In genomic region chr10:118106426-118106825, GRCh38 we compare ENCODE assay signal across 10 cellular contexts. TPM values are rescaled to one million over a fixed set of nuclear protein-coding genes. Genes with fewer than 3 reads are reported as not detected.
DNase-seq lines count a peak whose midpoint lies in the region; ATAC-seq and TF ChIP-seq lines count a peak whose summit lies in the region.
"Had no signal": no experiment of that assay in that cellular context is flagged by ENCODE, and none has a peak within 500 bp of the region (broad histone marks: within the 10 kb centered on the region; RNA-seq: fewer than 3 reads in every experiment).

No MANE protein-coding gene starts in this region.

- H3K27ac Mint-ChIP-seq in brain = no peak overlapping the region
- no peak overlapping the region for H3K27ac Mint-ChIP-seq in CD8-positive, alpha-beta memory T cell
- H3K27ac Mint-ChIP-seq: activated naive CD8-positive, alpha-beta T cell had no signal

- no peak overlapping the region for H3K4me3 ChIP-seq in CD8-positive, alpha-beta memory T cell (ENCODE audit: low read length)

- peak; percentile 26 to 34 for TF ChIP-seq CTCF in brain (conservative IDR thresholded peaks at IDR 0.05)

- TF ChIP-seq RAD21 in Ishikawa (IDR thresholded peaks at IDR 0.05; ENCODE audit: low read depth) = peak; percentile 51

- CTCF ChIA-PET in CD8-positive, alpha-beta memory T cell (lab: Charles Lee) = interaction anchor here (1.3 kb wide), 1 partner anchor 610 kb away, joined by 7 read pairs; no protein-coding TSS in a partner anchor

- H3K9me3 Mint-ChIP-seq in brain = peaks cover 0 to 5% (median 0%) of the 10 kb centered on the region in 5 experiments
- peaks cover 0 to 1% (median 0%) of the 10 kb centered on the region in 5 donors for H3K9me3 Mint-ChIP-seq in CD8-positive, alpha-beta memory T cell

- no peaks in the 10 kb centered on the region for H3K4me1 ChIP-seq in CD8-positive, alpha-beta memory T cell (ENCODE audit: insufficient read depth, low read length)

- no peaks in the 10 kb centered on the region for H3K36me3 ChIP-seq in CD8-positive, alpha-beta memory T cell (ENCODE audit: insufficient read depth, low read length)

- H3K36me3 Mint-ChIP-seq in brain = no peaks in the 10 kb centered on the region
- no peaks in the 10 kb centered on the region for H3K36me3 Mint-ChIP-seq in CD8-positive, alpha-beta memory T cell
- H3K36me3 Mint-ChIP-seq: activated naive CD8-positive, alpha-beta T cell had no signal

- ATAC-seq in GM21576 (IDR thresholded peaks at IDR 0.05; ENCODE audit: unreplicated experiment) = no peak

- peaks cover 34% of the 10 kb centered on the region for H3K27me3 Mint-ChIP-seq in brain
- H3K27me3 Mint-ChIP-seq in CD8-positive, alpha-beta memory T cell = peaks cover 0 to 31% of the 10 kb centered on the region in 2 donors

- peaks cover 38% of the 10 kb centered on the region for H3K4me1 Mint-ChIP-seq in brain
- no peaks in the 10 kb centered on the region for H3K4me1 Mint-ChIP-seq in CD8-positive, alpha-beta memory T cell

- H3K9me3 ChIP-seq in CD8-positive, alpha-beta memory T cell (ENCODE audit: low read length) = no peaks in the 10 kb centered on the region

- POLR2A ChIA-PET in CD8-positive, alpha-beta memory T cell (lab: Charles Lee) = no interaction called here

- TF ChIP-seq EP300 in Ishikawa (IDR thresholded peaks at IDR 0.05; ENCODE audit: borderline replicate concordance) = no peak

- DNase-seq in EL (peak; percentile 16), medulla oblongata (ENCODE audit: extremely low spot score) (peak; percentile 3), DMS153 treated with DMSO at 0.1 percent for 48 hours (lab: John Stamatoyannopoulos, UW; ENCODE audit: unreplicated experiment) (no peak)
- no peak for DNase-seq in activated effector memory CD4-positive, alpha-beta T cell treated with Interleukin-2 at 50 U/mL for 16 hours
- DNase-seq in CD8-positive, alpha-beta memory T cell = no peak
- DNase-seq: NCI-H524 treated with DMSO at 0.1 percent for 48 hours had no signal

- no peak overlapping the region for H3K4me3 Mint-ChIP-seq in brain
- no peak overlapping the region for H3K4me3 Mint-ChIP-seq in CD8-positive, alpha-beta memory T cell
- H3K4me3 Mint-ChIP-seq: activated naive CD8-positive, alpha-beta T cell had no signal

- no peak overlapping the region for H3K27ac ChIP-seq in CD8-positive, alpha-beta memory T cell (ENCODE audit: low read depth, low read length)

- H3K27me3 ChIP-seq in CD8-positive, alpha-beta memory T cell (ENCODE audit: insufficient read depth, low read length, poor library complexity, severe bottlenecking) = no peaks in the 10 kb centered on the region

TF ChIP-seq in Ishikawa, 13 proteins besides CTCF, POLR2A, EP300 and RAD21:
- TF ChIP-seq USF1 (IDR thresholded peaks at IDR 0.05) (no peak), EGR1 (IDR thresholded peaks at IDR 0.05) (no peak), TEAD4 (IDR thresholded peaks at IDR 0.05) (no peak), TAF1 (IDR thresholded peaks at IDR 0.05; ENCODE audit: low read depth) (no peak), CREB1 (IDR thresholded peaks at IDR 0.05; ENCODE audit: low read depth) (no peak), FOXM1 (IDR thresholded peaks at IDR 0.05; ENCODE audit: borderline replicate concordance, low read depth) (no peak), TCF12 (IDR thresholded peaks at IDR 0.05; ENCODE audit: low read depth) (no peak), ZBTB7A (IDR thresholded peaks at IDR 0.05; ENCODE audit: low read depth) (no peak), REST (IDR thresholded peaks at IDR 0.05; ENCODE audit: low read depth) (no peak), YY1 (IDR thresholded peaks at IDR 0.05; ENCODE audit: low read depth) (no peak), NFIC (IDR thresholded peaks at IDR 0.05) (no peak), MAX (IDR thresholded peaks at IDR 0.05) (no peak), CEBPB (IDR thresholded peaks at IDR 0.05) (no peak)
TF ChIP-seq in Ishikawa: peak in this region for 0.

RNA-seq across cellular contexts. Expression of gene RAB11FIP2, which starts 59.7 kb away (rescaled TPM):
- 3.5 TPM for polyA plus RNA-seq in brain (ENCODE audit: insufficient read depth, low read depth, low replicate concordance)
- total RNA-seq in CD8-positive, alpha-beta memory T cell = 10 to 100 TPM in 1 of 2 experiments, 1 to 10 TPM in 1; 9.8 to 10.1 TPM
- 10.5 TPM for polyA plus RNA-seq in CD8-positive, alpha-beta memory T cell

Comparison
In these comparisons a context has a peak if more than half of its experiments do, and no peak if none do; other contexts are left out.
1. DNase-seq: peak in EL (single experiment) and medulla oblongata (single experiment); none in activated effector memory CD4-positive, alpha-beta T cell treated with Interleukin-2 at 50 U/mL for 16 hours (single experiment), CD8-positive, alpha-beta memory T cell (0 of 5) and DMS153 treated with DMSO at 0.1 percent for 48 hours (single experiment).